24 cellular contexts compared by ENCODE assay signal in the genomic region with DNA sequence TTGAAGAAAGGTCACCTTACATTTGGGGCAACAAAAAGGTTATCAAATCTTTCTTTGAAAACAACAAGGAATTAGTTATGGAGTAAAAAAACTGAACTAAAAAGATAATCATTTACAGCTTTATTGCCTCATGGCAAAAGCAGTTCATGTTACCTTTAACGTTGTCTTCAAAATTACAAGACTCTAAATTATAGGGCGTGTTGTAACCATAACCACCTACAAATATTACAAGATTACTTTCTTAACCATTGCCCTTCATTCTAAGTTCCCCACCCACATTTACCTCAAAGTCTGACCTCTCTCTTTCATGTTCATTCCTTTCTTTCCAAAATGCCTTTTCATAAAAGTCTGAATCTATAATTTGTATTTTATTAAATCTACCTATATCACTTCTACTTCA.
A peak's percentile ranks its signal among the peaks of the same experiment; 100 is the strongest.
DNase-seq lines count a peak whose midpoint lies in the region; ATAC-seq and TF ChIP-seq lines count a peak whose summit lies in the region.
"Had no signal": no experiment of that assay in that cellular context is flagged by ENCODE, and none has a peak within 500 bp of the region (broad histone marks: within the 10 kb centered on the region; RNA-seq: fewer than 3 reads in every experiment).

No MANE protein-coding gene starts in this region.

- no peaks in the 10 kb centered on the region for H3K27me3 ChIP-seq in mammary epithelial cell (ENCODE audit: insufficient read depth, low read length)
- no peaks in the 10 kb centered on the region for H3K27me3 ChIP-seq in hepatocyte

- CTCF ChIA-PET in mammary epithelial cell (lab: Charles Lee; ENCODE audit: low non-redundant PET) (no interaction called here), MCF 10A (lab: Yijun Ruan, JAX) (no interaction called here)

- dilution Hi-C loops in mammary epithelial cell (cut with HindIII; ENCODE audit: low sequenced_read_pairs) = no loop called here

- no peaks in the 10 kb centered on the region for H3K27me3 Mint-ChIP-seq in MCF 10A (ENCODE audit: insufficient read depth, unreplicated experiment)
- H3K27me3 Mint-ChIP-seq: B cell had no signal

- in situ Hi-C loops in mammary epithelial cell (cut with MboI; ENCODE audit: low sequenced_read_pairs in 2 of 2) = no loop called here

- H3K27ac ChIP-seq in mammary epithelial cell (ENCODE audit: insufficient read depth, low read depth, low read length) (peak overlapping the region; percentile 74), hepatocyte (peak overlapping the region; percentile 89)
- H3K27ac ChIP-seq: 22Rv1, C4-2B, KMS-11 had no signal

- no peaks in the 10 kb centered on the region for H3K36me3 ChIP-seq in mammary epithelial cell (ENCODE audit: insufficient read depth, low read length)
- no peaks in the 10 kb centered on the region for H3K36me3 ChIP-seq in hepatocyte (replicated peaks; ENCODE audit: insufficient read depth, low read depth)

- H3K4me3 ChIP-seq in mammary epithelial cell (replicated peaks in 1 of 3; ENCODE audit: insufficient read depth in 1 of 3, low read depth in 2 of 3, low read length in 3 of 3) (no peak overlapping the region), hepatocyte (no peak overlapping the region)
- H3K4me3 ChIP-seq: GM23338 had no signal

- H3K27ac Mint-ChIP-seq in MCF 10A (ENCODE audit: low read depth, unreplicated experiment) = no peak overlapping the region
- H3K27ac Mint-ChIP-seq: B cell; CD8-positive, alpha-beta T cell; GM23338; H9 had no signal

- no peaks in the 10 kb centered on the region for H3K36me3 Mint-ChIP-seq in MCF 10A (ENCODE audit: insufficient read depth, unreplicated experiment)
- H3K36me3 Mint-ChIP-seq: CD8-positive, alpha-beta T cell had no signal

- TF ChIP-seq CTCF in mammary epithelial cell (conservative IDR thresholded peaks at IDR 0.05 in 1 of 2, IDR thresholded peaks at IDR 0.05 in 1 of 2; ENCODE audit: extremely low read depth in 1 of 2, insufficient read depth in 1 of 2, low read depth in 1 of 2, low read length in 2 of 2) (no peak), MCF 10A (IDR thresholded peaks at IDR 0.05; ENCODE audit: unreplicated experiment) (no peak), hepatocyte (IDR thresholded peaks at IDR 0.05; ENCODE audit: poor library complexity) (no peak)

- no peak overlapping the region for H3K9ac ChIP-seq in mammary epithelial cell (ENCODE audit: insufficient read depth, low read length)
- H3K9ac ChIP-seq: KMS-11 had no signal

- no peaks in the 10 kb centered on the region for H3K9me3 Mint-ChIP-seq in MCF 10A (ENCODE audit: unreplicated experiment)
- H3K9me3 Mint-ChIP-seq: GM23338, H9 had no signal

- H3K4me3 Mint-ChIP-seq in MCF 10A (ENCODE audit: unreplicated experiment) = no peak overlapping the region
- H3K4me3 Mint-ChIP-seq: B cell; CD8-positive, alpha-beta T cell; GM23338; H9 had no signal

- H3K4me1 Mint-ChIP-seq in MCF 10A (ENCODE audit: insufficient read depth, unreplicated experiment) = peaks cover 6% of the 10 kb centered on the region
- H3K4me1 Mint-ChIP-seq: B cell, GM23338, H9 had no signal

- intact Hi-C loops in mammary epithelial cell (cut with micrococcal nuclease) (no loop called here), MCF 10A (cut with micrococcal nuclease) (no loop called here), head of caudate nucleus (cut with DNase I) (no loop called here)

- H3K79me2 ChIP-seq in mammary epithelial cell (ENCODE audit: insufficient read depth, low read length) (no peaks in the 10 kb centered on the region), hepatocyte (no peaks in the 10 kb centered on the region)

- H3K4me2 ChIP-seq in mammary epithelial cell (ENCODE audit: insufficient read depth, low read depth, low read length) = peak overlapping the region; percentile 37
- H3K4me2 ChIP-seq in hepatocyte = peak overlapping the region; percentile 13
- H3K4me2 ChIP-seq: GM23338, KMS-11 had no signal

- 25% methylated on average over 2 of the region's 2 CpGs for WGBS in mammary epithelial cell (ENCODE audit: low coverage, missing lambda C conversion rate)
- 53% methylated on average over 2 of the region's 2 CpGs for WGBS in hepatocyte (ENCODE audit: low lambda C conversion rate, missing lambda C conversion rate)

- BruUV-seq in mammary epithelial cell (replicated peaks; lab: Mats Ljungman, UMichigan) = no TSS peak
- BruUV-seq in MCF 10A (replicated peaks; lab: Mats Ljungman, UMichigan) = no TSS peak

- H3K4me1 ChIP-seq in mammary epithelial cell (ENCODE audit: insufficient read depth, low read length) (peaks cover 20% of the 10 kb centered on the region), hepatocyte (ENCODE audit: insufficient read depth) (peaks cover 9% of the 10 kb centered on the region)
- H3K4me1 ChIP-seq: Caco-2 had no signal

- DNase-seq in mammary epithelial cell = peak; percentile 58
- no peak for DNase-seq in MCF 10A (ENCODE audit: unreplicated experiment)
- DNase-seq in hepatocyte (ENCODE audit: low spot score) = no peak
- peak; percentile 80 for DNase-seq in renal cortical epithelial cell (ENCODE audit: low read depth)
- DNase-seq in superior temporal gyrus (ENCODE audit: extremely low spot score) = no peak
- no peak for DNase-seq in stimulated activated naive CD4-positive, alpha-beta T cell (lab: John Stamatoyannopoulos, UW)
- no peak for DNase-seq in head of caudate nucleus
- DNase-seq: Caco-2; CD8-positive, alpha-beta T cell; H9; IMR-90; NCI-H1092; NCI-H1417 treated with DMSO at 0.1 percent for 48 hours; NCI-H1694 treated with DMSO at 0.1 percent for 48 hours; NCI-H2081 treated with DMSO at 0.1 percent for 48 hours; NCI-H2171; NCI-H524; NCI-H748 treated with DMSO at 0.1 percent for 48 hours had no signal

- H4K20me1 ChIP-seq in mammary epithelial cell (ENCODE audit: insufficient read depth, low read length) (no peaks in the 10 kb centered on the region), hepatocyte (ENCODE audit: insufficient read depth, poor library complexity, severe bottlenecking) (no peaks in the 10 kb centered on the region)

- ATAC-seq in GM21723 (IDR thresholded peaks at IDR 0.05; ENCODE audit: unreplicated experiment) = no peak
- ATAC-seq: CD8-positive, alpha-beta T cell; GM23338 had no signal

- no peaks in the 10 kb centered on the region for H3K9me2 ChIP-seq in hepatocyte (replicated peaks; ENCODE audit: insufficient read depth)

- POLR2A ChIA-PET in MCF 10A (lab: Yijun Ruan, JAX) = interaction anchor here (0.5 kb wide), 1 partner anchor 139 kb away, joined by 3 read pairs; no protein-coding TSS in a partner anchor

- no peaks in the 10 kb centered on the region for H3K9me3 ChIP-seq in mammary epithelial cell (replicated peaks; ENCODE audit: insufficient read depth, low read length)
- no peaks in the 10 kb centered on the region for H3K9me3 ChIP-seq in hepatocyte (ENCODE audit: low read depth)
- H3K9me3 ChIP-seq: Caco-2 had no signal

- peak overlapping the region; percentile 17 for H2AFZ ChIP-seq in mammary epithelial cell (ENCODE audit: low read depth, low read length)
- no peak overlapping the region for H2AFZ ChIP-seq in hepatocyte
- H2AFZ ChIP-seq: GM23338 had no signal

Comparison
In these comparisons a context has a peak if more than half of its experiments do, and no peak if none do; other contexts are left out.
1. DNase-seq: peak in mammary epithelial cell (single experiment) and renal cortical epithelial cell (single experiment); none in MCF 10A (single experiment), hepatocyte (single experiment), superior temporal gyrus (single experiment), stimulated activated naive CD4-positive, alpha-beta T cell (0 of 6) and head of caudate nucleus (0 of 42).